Comparison of ENCODE assay signal across 27 cellular contexts in the genomic region with DNA sequence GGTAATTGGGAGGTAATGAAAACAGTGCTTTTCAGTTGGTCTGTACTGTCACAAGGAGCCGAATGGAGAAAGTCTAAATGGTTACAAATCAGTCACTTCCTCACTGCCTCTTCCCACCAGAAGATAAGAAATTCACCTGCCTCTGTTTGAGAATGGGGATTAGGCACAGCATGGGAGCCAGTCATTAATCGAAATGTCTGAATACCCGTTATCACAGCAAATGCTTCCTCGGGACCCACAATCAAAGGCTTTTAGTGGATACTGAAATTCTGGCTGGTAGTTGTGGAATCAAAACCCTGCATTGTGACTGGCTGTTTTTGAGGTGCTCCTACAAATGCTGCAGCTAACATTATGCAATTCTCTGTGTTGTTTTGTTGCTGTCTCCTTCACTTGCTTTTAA.
"Had no signal": no experiment of that assay in that cellular context is flagged by ENCODE, and none has a peak within 500 bp of the region (broad histone marks: within the 10 kb centered on the region; RNA-seq: fewer than 3 reads in every experiment).

No MANE protein-coding gene starts in this region.

- FAIRE-seq: kidney had no signal

- H3K4me1 Mint-ChIP-seq: naive B cell; nephron; stimulated activated effector memory CD8-positive, alpha-beta T cell treated with anti-CD3 and anti-CD28 coated beads, Interleukin-12 subunit alpha, Interleukin-12 subunit beta, amount 100 ng/mL, for 72 hours had no signal

- DNase-seq: cortex of kidney; effector memory CD8-positive, alpha-beta T cell; foreskin fibroblast; gastrocnemius medialis; head of caudate nucleus; kidney; mucosa of descending colon; naive B cell; occipital lobe; ovary; posterior cingulate gyrus; psoas muscle; right cardiac atrium; sigmoid colon; stimulated activated CD4-positive, alpha-beta T cell treated with anti-CD3 and anti-CD28 coated beads, Interleukin-2, amount 100 ng/mL, for 24 hours; stimulated activated CD4-positive, alpha-beta T cell treated with anti-CD3 and anti-CD28 coated beads, Interleukin-4, amount 100 ng/mL, for 24 hours; stimulated activated naive CD4-positive, alpha-beta T cell treated with Interleukin-2 at 50 U/mL for 16 hours; stomach; thyroid gland; trophoblast cell had no signal

- H3K27me3 ChIP-seq: gastrocnemius medialis, ovary, thyroid gland, vagina had no signal

- H3K4me1 ChIP-seq: gastrocnemius medialis, psoas muscle, sigmoid colon, stomach, thyroid gland, vagina had no signal

- H3K27ac Mint-ChIP-seq: effector memory CD8-positive, alpha-beta T cell; memory B cell; mesothelial cell of epicardium; naive B cell; nephron; stimulated activated effector memory CD8-positive, alpha-beta T cell treated with anti-CD3 and anti-CD28 coated beads, Interleukin-12 subunit alpha, Interleukin-12 subunit beta, amount 100 ng/mL, for 72 hours had no signal

- H3K4me3 ChIP-seq: gastrocnemius medialis, lung, mucosa of descending colon, ovary, psoas muscle, sigmoid colon, stomach, thyroid gland, vagina had no signal

- H3K9me3 Mint-ChIP-seq: effector memory CD8-positive, alpha-beta T cell; memory B cell; mesothelial cell of epicardium; nephron; stimulated activated effector memory CD8-positive, alpha-beta T cell treated with anti-CD3 and anti-CD28 coated beads, Interleukin-12 subunit alpha, Interleukin-12 subunit beta, amount 100 ng/mL, for 72 hours had no signal

- H3K27ac ChIP-seq: gastrocnemius medialis, ovary, psoas muscle, sigmoid colon, stomach, thyroid gland, vagina had no signal

- H3K36me3 Mint-ChIP-seq: memory B cell; mesothelial cell of epicardium; naive B cell; stimulated activated effector memory CD8-positive, alpha-beta T cell treated with anti-CD3 and anti-CD28 coated beads, Interleukin-12 subunit alpha, Interleukin-12 subunit beta, amount 100 ng/mL, for 72 hours had no signal

- ATAC-seq: effector memory CD8-positive, alpha-beta T cell; gastrocnemius medialis; left lobe of liver; mucosa of descending colon; psoas muscle; right cardiac atrium had no signal

- H3K36me3 ChIP-seq: gastrocnemius medialis, ovary, sigmoid colon, stomach, thyroid gland, vagina had no signal

- H3K4me3 Mint-ChIP-seq: effector memory CD8-positive, alpha-beta T cell; memory B cell; mesothelial cell of epicardium; naive B cell; nephron; stimulated activated effector memory CD8-positive, alpha-beta T cell treated with anti-CD3 and anti-CD28 coated beads, Interleukin-12 subunit alpha, Interleukin-12 subunit beta, amount 100 ng/mL, for 72 hours had no signal

- H3K9me3 ChIP-seq: gastrocnemius medialis, mucosa of descending colon, ovary, psoas muscle, sigmoid colon, stomach, thyroid gland, vagina had no signal
